Comparison of ENCODE assay signal across 1 cellular context in the genomic region with DNA sequence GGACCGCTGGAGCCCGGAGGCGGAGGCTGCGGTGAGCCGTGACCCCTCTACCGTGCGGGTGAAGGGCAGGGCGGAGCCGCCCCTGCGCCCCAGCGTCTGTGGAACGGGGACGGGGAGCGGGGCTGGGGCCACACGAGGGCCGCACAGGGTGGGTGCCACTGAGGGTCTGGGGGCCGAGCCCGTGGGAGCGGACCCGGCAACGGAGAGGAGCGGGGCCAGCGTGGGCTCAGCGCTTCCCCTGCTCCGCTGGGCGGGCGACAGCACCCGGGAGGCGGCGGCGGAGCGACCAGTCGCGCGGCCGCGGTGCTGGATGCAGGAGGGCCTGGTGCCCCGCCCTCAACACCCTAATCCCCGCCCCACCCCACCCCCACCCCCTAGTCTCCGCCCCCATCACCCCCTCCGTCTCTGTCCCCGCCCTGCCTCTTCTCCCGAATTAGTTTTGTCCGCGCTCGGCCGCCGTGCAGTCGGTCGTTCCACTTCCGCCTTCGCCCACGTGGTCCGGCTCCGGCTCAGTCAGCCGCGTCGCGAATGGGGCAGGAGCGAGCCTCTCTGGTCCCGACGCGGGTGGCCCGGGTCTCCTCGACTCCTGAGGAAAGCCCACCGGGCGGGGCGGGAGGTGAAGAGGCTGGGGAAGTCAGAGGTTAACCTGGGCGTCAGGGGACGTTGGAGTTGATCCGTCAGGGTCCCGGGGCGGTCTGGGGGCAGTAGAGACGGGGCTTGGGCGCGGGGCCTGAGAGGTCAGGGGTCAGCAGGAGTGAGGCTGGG.
TF ChIP-seq lines count a peak whose summit lies in the region.

A gene (plus strand): TSS at position 512 of the 765 bp plus-strand sequence. CDS start 447 bp downstream, outside the sequence.

TF ChIP-seq in HepG2, 621 proteins besides CTCF, POLR2A, EP300 and RAD21 (continued from another document and continues in another):
- TF ChIP-seq SUZ12 (IDR thresholded peaks at IDR 0.05; ENCODE audit: low read depth, low read length) (no peak), NR2F2 (IDR thresholded peaks at IDR 0.05; ENCODE audit: borderline replicate concordance, low read depth) (no peak), LCORL (IDR thresholded peaks at IDR 0.05) (no peak), LCORL (CRISPR knock-in tag; IDR thresholded peaks at IDR 0.05) (peak; percentile 72), HCFC1 (IDR thresholded peaks at IDR 0.05; ENCODE audit: low read depth, low read length) (peak; percentile 46; the same call in 1 of the 2 replicates), ZNF543 (CRISPR knock-in tag; IDR thresholded peaks at IDR 0.05) (0 out of 2 replicates have a peak, but pooled peaks have one; percentile 71), ZFP1 (CRISPR knock-in tag; IDR thresholded peaks at IDR 0.05) (no peak), RFXANK (CRISPR knock-in tag; IDR thresholded peaks at IDR 0.05) (no peak), MTA1 (CRISPR knock-in tag; IDR thresholded peaks at IDR 0.05; ENCODE audit: borderline replicate concordance) (0 out of 2 replicates have a peak, but pooled peaks have one; percentile 60), ZNF550 (CRISPR knock-in tag; IDR thresholded peaks at IDR 0.05; ENCODE audit: borderline replicate concordance) (no peak), YEATS4 (CRISPR knock-in tag; IDR thresholded peaks at IDR 0.05; ENCODE audit: borderline replicate concordance) (peak; percentile 95), STAG1 (CRISPR knock-in tag; IDR thresholded peaks at IDR 0.05) (no peak; the same call in none of the 2 replicates), PAWR (CRISPR knock-in tag; IDR thresholded peaks at IDR 0.05; ENCODE audit: borderline replicate concordance) (no peak), ZNF431 (CRISPR knock-in tag; IDR thresholded peaks at IDR 0.05; ENCODE audit: borderline replicate concordance, low read depth) (no peak), XRCC5 (optimal IDR thresholded peaks at IDR 0.05; ENCODE audit: low read length) (no peak), ZNF205 (CRISPR knock-in tag; IDR thresholded peaks at IDR 0.05) (peak; percentile 31; the same call in 1 of the 2 replicates), NBN (conservative IDR thresholded peaks at IDR 0.05) (no peak), ZNF75D (CRISPR knock-in tag; IDR thresholded peaks at IDR 0.05; ENCODE audit: borderline replicate concordance) (0 out of 2 replicates have a peak, but pooled peaks have one; percentile 41), HOXA7 (CRISPR knock-in tag; IDR thresholded peaks at IDR 0.05) (no peak), DMAP1 (CRISPR knock-in tag; IDR thresholded peaks at IDR 0.05) (peak; percentile 95), ATRX (CRISPR knock-in tag; IDR thresholded peaks at IDR 0.05; ENCODE audit: borderline replicate concordance) (no peak), ZNF282 (IDR thresholded peaks at IDR 0.05; ENCODE audit: partially characterized antibody) (no peak), MYC (CRISPR knock-in tag; IDR thresholded peaks at IDR 0.05; ENCODE audit: borderline replicate concordance) (peak; percentile 99), ZBTB21 (CRISPR knock-in tag; IDR thresholded peaks at IDR 0.05) (no peak), ZNF263 (CRISPR knock-in tag; IDR thresholded peaks at IDR 0.05) (peak; percentile 24; the same call in 1 of the 2 replicates), ZNF781 (CRISPR knock-in tag; IDR thresholded peaks at IDR 0.05; ENCODE audit: borderline replicate concordance, not compliant biosample characterization) (peak; percentile 35), ELF3 (CRISPR knock-in tag; IDR thresholded peaks at IDR 0.05) (peak; percentile 78), FOXA3 (CRISPR knock-in tag; IDR thresholded peaks at IDR 0.05) (peak; percentile 50), ZNF569 (CRISPR knock-in tag; IDR thresholded peaks at IDR 0.05; ENCODE audit: borderline replicate concordance) (no peak), ZNF136 (CRISPR knock-in tag; IDR thresholded peaks at IDR 0.05; ENCODE audit: low read depth) (no peak), RFXAP (CRISPR knock-in tag; IDR thresholded peaks at IDR 0.05; ENCODE audit: borderline replicate concordance) (no peak), JUND (CRISPR knock-in tag; IDR thresholded peaks at IDR 0.05) (no peak), ATF1 (CRISPR knock-in tag; IDR thresholded peaks at IDR 0.05) (no peak), ARID2 (CRISPR knock-in tag; IDR thresholded peaks at IDR 0.05; ENCODE audit: borderline replicate concordance) (no peak), KDM4B (CRISPR knock-in tag; IDR thresholded peaks at IDR 0.05) (peak; percentile 47; the same call in 1 of the 2 replicates), HMG20B (CRISPR knock-in tag; conservative IDR thresholded peaks at IDR 0.05) (no peak)
- TF ChIP-seq, protein P1, sequence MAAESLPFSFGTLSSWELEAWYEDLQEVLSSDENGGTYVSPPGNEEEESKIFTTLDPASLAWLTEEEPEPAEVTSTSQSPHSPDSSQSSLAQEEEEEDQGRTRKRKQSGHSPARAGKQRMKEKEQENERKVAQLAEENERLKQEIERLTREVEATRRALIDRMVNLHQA (CRISPR knock-in tag; IDR thresholded peaks at IDR 0.05) = no peak
- TF ChIP-seq, protein P2, sequence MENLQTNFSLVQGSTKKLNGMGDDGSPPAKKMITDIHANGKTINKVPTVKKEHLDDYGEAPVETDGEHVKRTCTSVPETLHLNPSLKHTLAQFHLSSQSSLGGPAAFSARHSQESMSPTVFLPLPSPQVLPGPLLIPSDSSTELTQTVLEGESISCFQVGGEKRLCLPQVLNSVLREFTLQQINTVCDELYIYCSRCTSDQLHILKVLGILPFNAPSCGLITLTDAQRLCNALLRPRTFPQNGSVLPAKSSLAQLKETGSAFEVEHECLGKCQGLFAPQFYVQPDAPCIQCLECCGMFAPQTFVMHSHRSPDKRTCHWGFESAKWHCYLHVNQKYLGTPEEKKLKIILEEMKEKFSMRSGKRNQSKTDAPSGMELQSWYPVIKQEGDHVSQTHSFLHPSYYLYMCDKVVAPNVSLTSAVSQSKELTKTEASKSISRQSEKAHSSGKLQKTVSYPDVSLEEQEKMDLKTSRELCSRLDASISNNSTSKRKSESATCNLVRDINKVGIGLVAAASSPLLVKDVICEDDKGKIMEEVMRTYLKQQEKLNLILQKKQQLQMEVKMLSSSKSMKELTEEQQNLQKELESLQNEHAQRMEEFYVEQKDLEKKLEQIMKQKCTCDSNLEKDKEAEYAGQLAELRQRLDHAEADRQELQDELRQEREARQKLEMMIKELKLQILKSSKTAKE (CRISPR knock-in tag; IDR thresholded peaks at IDR 0.05; ENCODE audit: borderline replicate concordance) = peak; percentile 32
- TF ChIP-seq, protein P3, sequence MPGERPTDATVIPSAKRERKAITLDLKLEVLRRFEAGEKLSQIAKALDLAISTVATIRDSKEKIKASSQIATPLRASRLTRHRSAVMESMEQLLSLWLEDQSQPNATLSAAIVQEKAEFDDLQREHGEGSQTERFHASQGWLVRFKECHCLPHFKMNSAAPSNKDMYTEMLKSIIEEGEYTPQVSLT (CRISPR knock-in tag; IDR thresholded peaks at IDR 0.05; ENCODE audit: borderline replicate concordance, low read depth) = no peak
- TF ChIP-seq, protein P4, sequence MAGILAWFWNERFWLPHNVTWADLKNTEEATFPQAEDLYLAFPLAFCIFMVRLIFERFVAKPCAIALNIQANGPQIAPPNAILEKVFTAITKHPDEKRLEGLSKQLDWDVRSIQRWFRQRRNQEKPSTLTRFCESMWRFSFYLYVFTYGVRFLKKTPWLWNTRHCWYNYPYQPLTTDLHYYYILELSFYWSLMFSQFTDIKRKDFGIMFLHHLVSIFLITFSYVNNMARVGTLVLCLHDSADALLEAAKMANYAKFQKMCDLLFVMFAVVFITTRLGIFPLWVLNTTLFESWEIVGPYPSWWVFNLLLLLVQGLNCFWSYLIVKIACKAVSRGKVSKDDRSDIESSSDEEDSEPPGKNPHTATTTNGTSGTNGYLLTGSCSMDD (CRISPR knock-in tag; IDR thresholded peaks at IDR 0.05) = no peak
- TF ChIP-seq, protein P5, sequence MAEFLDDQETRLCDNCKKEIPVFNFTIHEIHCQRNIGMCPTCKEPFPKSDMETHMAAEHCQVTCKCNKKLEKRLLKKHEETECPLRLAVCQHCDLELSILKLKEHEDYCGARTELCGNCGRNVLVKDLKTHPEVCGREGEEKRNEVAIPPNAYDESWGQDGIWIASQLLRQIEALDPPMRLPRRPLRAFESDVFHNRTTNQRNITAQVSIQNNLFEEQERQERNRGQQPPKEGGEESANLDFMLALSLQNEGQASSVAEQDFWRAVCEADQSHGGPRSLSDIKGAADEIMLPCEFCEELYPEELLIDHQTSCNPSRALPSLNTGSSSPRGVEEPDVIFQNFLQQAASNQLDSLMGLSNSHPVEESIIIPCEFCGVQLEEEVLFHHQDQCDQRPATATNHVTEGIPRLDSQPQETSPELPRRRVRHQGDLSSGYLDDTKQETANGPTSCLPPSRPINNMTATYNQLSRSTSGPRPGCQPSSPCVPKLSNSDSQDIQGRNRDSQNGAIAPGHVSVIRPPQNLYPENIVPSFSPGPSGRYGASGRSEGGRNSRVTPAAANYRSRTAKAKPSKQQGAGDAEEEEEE (CRISPR knock-in tag; IDR thresholded peaks at IDR 0.05; ENCODE audit: borderline replicate concordance) = no peak
- TF ChIP-seq, protein P6, sequence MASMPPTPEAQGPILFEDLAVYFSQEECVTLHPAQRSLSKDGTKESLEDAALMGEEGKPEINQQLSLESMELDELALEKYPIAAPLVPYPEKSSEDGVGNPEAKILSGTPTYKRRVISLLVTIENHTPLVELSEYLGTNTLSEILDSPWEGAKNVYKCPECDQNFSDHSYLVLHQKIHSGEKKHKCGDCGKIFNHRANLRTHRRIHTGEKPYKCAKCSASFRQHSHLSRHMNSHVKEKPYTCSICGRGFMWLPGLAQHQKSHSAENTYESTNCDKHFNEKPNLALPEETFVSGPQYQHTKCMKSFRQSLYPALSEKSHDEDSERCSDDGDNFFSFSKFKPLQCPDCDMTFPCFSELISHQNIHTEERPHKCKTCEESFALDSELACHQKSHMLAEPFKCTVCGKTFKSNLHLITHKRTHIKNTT (CRISPR knock-in tag; IDR thresholded peaks at IDR 0.05) = no peak
- TF ChIP-seq, protein P7, sequence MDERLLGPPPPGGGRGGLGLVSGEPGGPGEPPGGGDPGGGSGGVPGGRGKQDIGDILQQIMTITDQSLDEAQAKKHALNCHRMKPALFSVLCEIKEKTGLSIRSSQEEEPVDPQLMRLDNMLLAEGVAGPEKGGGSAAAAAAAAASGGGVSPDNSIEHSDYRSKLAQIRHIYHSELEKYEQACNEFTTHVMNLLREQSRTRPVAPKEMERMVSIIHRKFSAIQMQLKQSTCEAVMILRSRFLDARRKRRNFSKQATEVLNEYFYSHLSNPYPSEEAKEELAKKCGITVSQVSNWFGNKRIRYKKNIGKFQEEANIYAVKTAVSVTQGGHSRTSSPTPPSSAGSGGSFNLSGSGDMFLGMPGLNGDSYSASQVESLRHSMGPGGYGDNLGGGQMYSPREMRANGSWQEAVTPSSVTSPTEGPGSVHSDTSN (CRISPR knock-in tag; IDR thresholded peaks at IDR 0.05) = no peak
- TF ChIP-seq, protein P8, sequence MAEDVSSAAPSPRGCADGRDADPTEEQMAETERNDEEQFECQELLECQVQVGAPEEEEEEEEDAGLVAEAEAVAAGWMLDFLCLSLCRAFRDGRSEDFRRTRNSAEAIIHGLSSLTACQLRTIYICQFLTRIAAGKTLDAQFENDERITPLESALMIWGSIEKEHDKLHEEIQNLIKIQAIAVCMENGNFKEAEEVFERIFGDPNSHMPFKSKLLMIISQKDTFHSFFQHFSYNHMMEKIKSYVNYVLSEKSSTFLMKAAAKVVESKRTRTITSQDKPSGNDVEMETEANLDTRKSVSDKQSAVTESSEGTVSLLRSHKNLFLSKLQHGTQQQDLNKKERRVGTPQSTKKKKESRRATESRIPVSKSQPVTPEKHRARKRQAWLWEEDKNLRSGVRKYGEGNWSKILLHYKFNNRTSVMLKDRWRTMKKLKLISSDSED (CRISPR knock-in tag; IDR thresholded peaks at IDR 0.05) = no peak
- TF ChIP-seq, protein P9, sequence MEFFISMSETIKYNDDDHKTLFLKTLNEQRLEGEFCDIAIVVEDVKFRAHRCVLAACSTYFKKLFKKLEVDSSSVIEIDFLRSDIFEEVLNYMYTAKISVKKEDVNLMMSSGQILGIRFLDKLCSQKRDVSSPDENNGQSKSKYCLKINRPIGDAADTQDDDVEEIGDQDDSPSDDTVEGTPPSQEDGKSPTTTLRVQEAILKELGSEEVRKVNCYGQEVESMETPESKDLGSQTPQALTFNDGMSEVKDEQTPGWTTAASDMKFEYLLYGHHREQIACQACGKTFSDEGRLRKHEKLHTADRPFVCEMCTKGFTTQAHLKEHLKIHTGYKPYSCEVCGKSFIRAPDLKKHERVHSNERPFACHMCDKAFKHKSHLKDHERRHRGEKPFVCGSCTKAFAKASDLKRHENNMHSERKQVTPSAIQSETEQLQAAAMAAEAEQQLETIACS (CRISPR knock-in tag; IDR thresholded peaks at IDR 0.05) = no peak; the same call in 1 of the 2 replicates
- TF ChIP-seq, protein P10, sequence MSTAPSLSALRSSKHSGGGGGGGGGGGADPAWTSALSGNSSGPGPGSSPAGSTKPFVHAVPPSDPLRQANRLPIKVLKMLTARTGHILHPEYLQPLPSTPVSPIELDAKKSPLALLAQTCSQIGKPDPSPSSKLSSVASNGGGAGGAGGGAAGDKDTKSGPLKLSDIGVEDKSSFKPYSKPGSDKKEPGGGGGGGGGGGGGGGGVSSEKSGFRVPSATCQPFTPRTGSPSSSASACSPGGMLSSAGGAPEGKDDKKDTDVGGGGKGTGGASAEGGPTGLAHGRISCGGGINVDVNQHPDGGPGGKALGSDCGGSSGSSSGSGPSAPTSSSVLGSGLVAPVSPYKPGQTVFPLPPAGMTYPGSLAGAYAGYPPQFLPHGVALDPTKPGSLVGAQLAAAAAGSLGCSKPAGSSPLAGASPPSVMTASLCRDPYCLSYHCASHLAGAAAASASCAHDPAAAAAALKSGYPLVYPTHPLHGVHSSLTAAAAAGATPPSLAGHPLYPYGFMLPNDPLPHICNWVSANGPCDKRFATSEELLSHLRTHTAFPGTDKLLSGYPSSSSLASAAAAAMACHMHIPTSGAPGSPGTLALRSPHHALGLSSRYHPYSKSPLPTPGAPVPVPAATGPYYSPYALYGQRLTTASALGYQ (CRISPR knock-in tag; IDR thresholded peaks at IDR 0.05) = 0 out of 2 replicates have a peak, but pooled peaks have one; percentile 19
- TF ChIP-seq, protein P11, sequence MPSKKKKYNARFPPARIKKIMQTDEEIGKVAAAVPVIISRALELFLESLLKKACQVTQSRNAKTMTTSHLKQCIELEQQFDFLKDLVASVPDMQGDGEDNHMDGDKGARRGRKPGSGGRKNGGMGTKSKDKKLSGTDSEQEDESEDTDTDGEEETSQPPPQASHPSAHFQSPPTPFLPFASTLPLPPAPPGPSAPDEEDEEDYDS (CRISPR knock-in tag; IDR thresholded peaks at IDR 0.05) = no peak; the same call in none of the 2 replicates
